In genomic region chr15:98616397-98616796, GRCh38 we compare ENCODE assay signal across 28 cellular contexts.
"Had no signal": no experiment of that assay in that cellular context is flagged by ENCODE, and none has a peak within 500 bp of the region (broad histone marks: within the 10 kb centered on the region; RNA-seq: fewer than 3 reads in every experiment).

No MANE protein-coding gene starts in this region.

- ATAC-seq: activated CD8-positive, alpha-beta memory T cell treated with anti-CD3 and anti-CD28 coated beads, Interleukin-2, amount 10 ng/mL, durations not matched to agents 7 days and 5 days; activated naive CD4-positive, alpha-beta T cell treated with anti-CD3 and anti-CD28 coated beads, Interleukin-2, amount 50 U/mL, for 72 hours; activated naive CD8-positive, alpha-beta T cell treated with anti-CD3 and anti-CD28 coated beads, Interleukin-2, amount 50 U/mL, for 24 hours; body of pancreas; PC-3; T-helper 17 cell; WTC11 had no signal

- H3K27ac Mint-ChIP-seq: activated CD4-positive, alpha-beta T cell treated with anti-CD3 and anti-CD28 coated beads, Interleukin-2, amount 10 ng/mL, durations not matched to agents 7 days and 5 days; activated CD8-positive, alpha-beta memory T cell treated with anti-CD3 and anti-CD28 coated beads, Interleukin-2, amount 10 ng/mL, durations not matched to agents 7 days and 5 days; activated naive CD4-positive, alpha-beta T cell treated with anti-CD3 and anti-CD28 coated beads, Interleukin-2, amount 50 U/mL, for 72 hours; activated naive CD8-positive, alpha-beta T cell treated with anti-CD3 and anti-CD28 coated beads, Interleukin-2, amount 50 U/mL, for 24 hours; activated T-cell treated with anti-CD3 and anti-CD28 coated beads, Interleukin-2, amount 50 U/mL, for 24 hours; activated T-helper 1 cell treated with anti-CD3 and anti-CD28 coated beads, Interleukin-12 subunit alpha, Interleukin-12 subunit beta, Interleukin-2, Interleukin-4 antibody, amounts not matched to agents 30 ng/mL and 10 ng/mL and 1 ng/mL, durations not matched to agents 14 hours and 24 hours and 36 hours; IgD-negative memory B cell; T-helper 17 cell had no signal

- H3K4me3 Mint-ChIP-seq: activated CD4-positive, alpha-beta T cell treated with anti-CD3 and anti-CD28 coated beads, Interleukin-2, amount 10 ng/mL, durations not matched to agents 7 days and 5 days; activated CD8-positive, alpha-beta memory T cell treated with anti-CD3 and anti-CD28 coated beads, Interleukin-2, amount 10 ng/mL, durations not matched to agents 7 days and 5 days; activated naive CD8-positive, alpha-beta T cell treated with anti-CD3 and anti-CD28 coated beads, Interleukin-2, amount 50 U/mL, for 24 hours; activated T-cell treated with anti-CD3 and anti-CD28 coated beads, Interleukin-2, amount 50 U/mL, for 24 hours; activated T-helper 1 cell treated with anti-CD3 and anti-CD28 coated beads, Interleukin-12 subunit alpha, Interleukin-12 subunit beta, Interleukin-2, Interleukin-4 antibody, amounts not matched to agents 30 ng/mL and 10 ng/mL and 1 ng/mL, durations not matched to agents 14 hours and 24 hours and 36 hours; IgD-negative memory B cell; T-helper 17 cell; WTC11 had no signal

- H3K36me3 Mint-ChIP-seq: activated CD8-positive, alpha-beta memory T cell treated with anti-CD3 and anti-CD28 coated beads, Interleukin-2, amount 10 ng/mL, durations not matched to agents 7 days and 5 days; activated naive CD4-positive, alpha-beta T cell treated with anti-CD3 and anti-CD28 coated beads, Interleukin-2, amount 50 U/mL, for 72 hours; WTC11 had no signal

- H3K36me3 ChIP-seq: ascending aorta had no signal

- H3K9me3 ChIP-seq: ascending aorta, body of pancreas had no signal

- H3K27me3 ChIP-seq: body of pancreas had no signal

- H3K4me3 ChIP-seq: ascending aorta, body of pancreas had no signal

- DNase-seq: activated CD4-positive, alpha-beta T cell treated with anti-CD3 and anti-CD28 coated beads, Interleukin-2, amount 10 ng/mL, durations not matched to agents 7 days and 5 days; activated CD4-positive, CD25-positive, alpha-beta regulatory T cell treated with anti-CD3 and anti-CD28 coated beads, Interleukin-2, amount 50 U/mL, for 72 hours; activated CD8-positive, alpha-beta memory T cell treated with anti-CD3 and anti-CD28 coated beads, Interleukin-2, amount 10 ng/mL, durations not matched to agents 7 days and 5 days; activated effector memory CD4-positive, alpha-beta T cell treated with anti-CD3 and anti-CD28 coated beads, Interleukin-2, amount 50 U/mL, for 16 hours; activated naive CD4-positive, alpha-beta T cell treated with Interleukin-2 at 50 U/mL for 16 hours; activated naive CD8-positive, alpha-beta T cell treated with anti-CD3 and anti-CD28 coated beads, Interleukin-2, amount 50 U/mL, for 24 hours; activated T-cell treated with anti-CD3 and anti-CD28 coated beads, Interleukin-2, amount 50 U/mL, for 24 hours; amniotic stem cell; body of pancreas; central memory CD4-positive, alpha-beta T cell; KG1; NCI-H1048; NCI-H146; NCI-H187 treated with DMSO at 0.1 percent for 48 hours; NCI-H2081 treated with DMSO at 0.1 percent for 48 hours; NCI-H2171; NCI-H2227 treated with DMSO at 0.1 percent for 48 hours; NCI-H526 treated with DMSO at 0.1 percent for 48 hours; PC-3; SIG-M5; T-helper 17 cell; T-helper 9 cell had no signal

- H3K27ac ChIP-seq: ascending aorta had no signal

- FAIRE-seq: bronchial epithelial cell had no signal

- H3K4me1 Mint-ChIP-seq: IgD-negative memory B cell, T-helper 17 cell had no signal

- H3K4me1 ChIP-seq: ascending aorta had no signal

- H3K9me3 Mint-ChIP-seq: activated CD4-positive, alpha-beta T cell treated with anti-CD3 and anti-CD28 coated beads, Interleukin-2, amount 10 ng/mL, durations not matched to agents 7 days and 5 days; activated naive CD4-positive, alpha-beta T cell treated with anti-CD3 and anti-CD28 coated beads, Interleukin-2, amount 50 U/mL, for 72 hours; activated naive CD8-positive, alpha-beta T cell treated with anti-CD3 and anti-CD28 coated beads, Interleukin-2, amount 50 U/mL, for 24 hours; activated T-cell treated with anti-CD3 and anti-CD28 coated beads, Interleukin-2, amount 50 U/mL, for 24 hours; activated T-helper 1 cell treated with anti-CD3 and anti-CD28 coated beads, Interleukin-12 subunit alpha, Interleukin-12 subunit beta, Interleukin-2, Interleukin-4 antibody, amounts not matched to agents 30 ng/mL and 10 ng/mL and 1 ng/mL, durations not matched to agents 14 hours and 24 hours and 36 hours; IgD-negative memory B cell; WTC11 had no signal
